In genomic region chr2:177256695-177257094, GRCh38 we compare ENCODE assay signal across 13 cellular contexts. TPM values are rescaled to one million over a fixed set of nuclear protein-coding genes. Genes with fewer than 3 reads are reported as not detected.
A peak's percentile ranks its signal among the peaks of the same experiment; 100 is the strongest.
DNase-seq lines count a peak whose midpoint lies in the region; ATAC-seq and TF ChIP-seq lines count a peak whose summit lies in the region.
"Had no signal": no experiment of that assay in that cellular context is flagged by ENCODE, and none has a peak within 500 bp of the region (broad histone marks: within the 10 kb centered on the region; RNA-seq: fewer than 3 reads in every experiment).

No MANE protein-coding gene starts in this region.

- TF ChIP-seq CTCF in stomach (IDR thresholded peaks at IDR 0.05) (no peak), foreskin fibroblast (IDR thresholded peaks at IDR 0.05; ENCODE audit: low read depth, low read length) (no peak)

- H3K27me3 ChIP-seq in stomach, result no peaks in the 10 kb centered on the region

- peaks cover 83 to 100% (median 96%) of the 10 kb centered on the region in 4 donors for H3K4me1 ChIP-seq in stomach

- CTCF ChIA-PET in activated CD4-positive, alpha-beta T cell treated with anti-CD3 and anti-CD28 coated beads, Interleukin-2, amount 10 ng/mL, durations not matched to agents 7 days and 5 days (lab: Charles Lee), result interaction anchor here (0.5 to 1.0 kb wide), 2 partner anchors 20 to 102 kb away, joined by 3 to 5 read pairs; no protein-coding TSS in a partner anchor
- CTCF ChIA-PET in T-cell (lab: Charles Lee), result interaction anchor here in 1 of 2 donors (0.6 kb wide), 1 partner anchor 58 kb away, joined by 10 read pairs; no protein-coding TSS in a partner anchor

- peaks cover 88% of the 10 kb centered on the region for H3K4me1 Mint-ChIP-seq in activated CD4-positive, alpha-beta T cell treated with anti-CD3 and anti-CD28 coated beads, Interleukin-2, amount 10 ng/mL, durations not matched to agents 7 days and 5 days
- H3K4me1 Mint-ChIP-seq in T-cell, result peaks cover 88 to 94% (median 94%) of the 10 kb centered on the region in 3 donors

- TF ChIP-seq EP300 in stomach (IDR thresholded peaks at IDR 0.05), result no peak

- H3K36me3 ChIP-seq in stomach, result peaks cover 0 to 8% (median 0%) of the 10 kb centered on the region in 4 donors

- intact Hi-C loops in stomach (cut with DNase I; ENCODE audit: low total_unique reads), result no loop called here

- H3K4me3 Mint-ChIP-seq in activated CD4-positive, alpha-beta T cell treated with anti-CD3 and anti-CD28 coated beads, Interleukin-2, amount 10 ng/mL, durations not matched to agents 7 days and 5 days, result no peak overlapping the region
- peak overlapping the region; percentile 17 to 96 (median 52) for H3K4me3 Mint-ChIP-seq in T-cell
- H3K4me3 Mint-ChIP-seq: endodermal cell, GM23338 had no signal

- H3K27ac Mint-ChIP-seq in activated CD4-positive, alpha-beta T cell treated with anti-CD3 and anti-CD28 coated beads, Interleukin-2, amount 10 ng/mL, durations not matched to agents 7 days and 5 days, result peak overlapping the region; percentile 6
- H3K27ac Mint-ChIP-seq in T-cell, result peak overlapping the region in 1 of 2 donors; percentile 73
- H3K27ac Mint-ChIP-seq: endodermal cell, GM23338 had no signal

- TF ChIP-seq POLR2A in stomach (IDR thresholded peaks at IDR 0.05), result no peak

- H3K9me3 ChIP-seq in stomach, result no peaks in the 10 kb centered on the region

- H3K27ac ChIP-seq in stomach, result peak overlapping the region in 4 of 5 donors; percentile 6 to 82 (median 52)
- H3K27ac ChIP-seq: PC-9 had no signal

- 35 to 75% (median 48%) methylated on average over 3 of the region's 3 CpGs for WGBS in stomach, 5 donors

- peaks cover 4% of the 10 kb centered on the region for H3K9me3 Mint-ChIP-seq in activated CD4-positive, alpha-beta T cell treated with anti-CD3 and anti-CD28 coated beads, Interleukin-2, amount 10 ng/mL, durations not matched to agents 7 days and 5 days
- H3K9me3 Mint-ChIP-seq in T-cell, result peaks cover 0 to 4% (median 3%) of the 10 kb centered on the region in 3 donors

- peaks cover 72% of the 10 kb centered on the region for H3K36me3 Mint-ChIP-seq in activated CD4-positive, alpha-beta T cell treated with anti-CD3 and anti-CD28 coated beads, Interleukin-2, amount 10 ng/mL, durations not matched to agents 7 days and 5 days (ENCODE audit: low read depth)
- H3K36me3 Mint-ChIP-seq in T-cell, result peaks cover 51% of the 10 kb centered on the region

- no peaks in the 10 kb centered on the region for H3K27me3 Mint-ChIP-seq in activated CD4-positive, alpha-beta T cell treated with anti-CD3 and anti-CD28 coated beads, Interleukin-2, amount 10 ng/mL, durations not matched to agents 7 days and 5 days
- H3K27me3 Mint-ChIP-seq in T-cell, result no peaks in the 10 kb centered on the region

- H3K4me3 ChIP-seq in stomach (peak overlapping the region in 2 of 4 donors; percentile 9 to 22), foreskin fibroblast (ENCODE audit: low read depth in 1 of 2, low read length in 2 of 2) (no peak overlapping the region)
- H3K4me3 ChIP-seq: GM23338, PC-9 had no signal

- POLR2A ChIA-PET in activated CD4-positive, alpha-beta T cell treated with anti-CD3 and anti-CD28 coated beads, Interleukin-2, amount 10 ng/mL, durations not matched to agents 7 days and 5 days (lab: Charles Lee), result no interaction called here
- POLR2A ChIA-PET in T-cell (lab: Charles Lee), result interaction anchor here in 1 of 2 donors (1.5 kb wide), 1 partner anchor 13 kb away, joined by 3 read pairs; no protein-coding TSS in a partner anchor

- no peak for DNase-seq in activated CD4-positive, alpha-beta T cell treated with anti-CD3 and anti-CD28 coated beads, Interleukin-2, amount 10 ng/mL, durations not matched to agents 7 days and 5 days
- DNase-seq in activated CD4-positive, alpha-beta T cell treated with anti-CD3 and anti-CD28 coated beads for 1 hour, result no peak
- DNase-seq in T-cell (no peak), left lobe of liver (ENCODE audit: low spot score) (no peak), stomach (no peak), foreskin fibroblast (no peak), UCSD-AML1 (lab: John Stamatoyannopoulos, UW; ENCODE audit: unreplicated experiment) (no peak)
- DNase-seq: endodermal cell, PC-9, posterior cingulate gyrus, substantia nigra had no signal

- no peak for ATAC-seq in T-cell (replicated peaks in 1 of 4)
- peak; percentile 44 for ATAC-seq in left lobe of liver
- no peak for ATAC-seq in GM19455 (IDR thresholded peaks at IDR 0.05; ENCODE audit: unreplicated experiment)
- ATAC-seq: GM23338 had no signal

RNA-seq across cellular contexts. Expression of gene NFE2L2, which starts 7.8 kb away (rescaled TPM):
- 10 to 100 TPM; 65.6 to 82.0 TPM for total RNA-seq in activated CD4-positive, alpha-beta T cell treated with anti-CD3 and anti-CD28 coated beads, Interleukin-2, amount 10 ng/mL, durations not matched to agents 7 days and 5 days
- 10 to 100 TPM; 54.3 to 77.0 (median 73.8) TPM for total RNA-seq in T-cell
- total RNA-seq in left lobe of liver, result 29.2 TPM
- 100 to 1,000 TPM in 4 of 5 donors, 10 to 100 TPM in 1; 37.1 to 223 (median 101) TPM for total RNA-seq in stomach
- 100 to 1,000 TPM in 2 of 3 donors, 10 to 100 TPM in 1; 84.6 to 144 (median 123) TPM for polyA plus RNA-seq in stomach

RNA-seq across cellular contexts. Expression of gene HNRNPA3, which starts 44.1 kb away (rescaled TPM):
- 100 to 1,000 TPM; 312 to 318 TPM for total RNA-seq in activated CD4-positive, alpha-beta T cell treated with anti-CD3 and anti-CD28 coated beads, Interleukin-2, amount 10 ng/mL, durations not matched to agents 7 days and 5 days
- total RNA-seq in T-cell, result 100 to 1,000 TPM; 134 to 220 (median 151) TPM
- total RNA-seq in left lobe of liver, result 55.1 TPM
- total RNA-seq in stomach, result 100 to 1,000 TPM in 1 of 5 donors, 10 to 100 TPM in 4; 22.6 to 178 (median 54.3) TPM
- polyA plus RNA-seq in stomach, result 100 to 1,000 TPM; 116 to 187 (median 144) TPM
